1 cellular context compared by ENCODE assay signal in the genomic region with DNA sequence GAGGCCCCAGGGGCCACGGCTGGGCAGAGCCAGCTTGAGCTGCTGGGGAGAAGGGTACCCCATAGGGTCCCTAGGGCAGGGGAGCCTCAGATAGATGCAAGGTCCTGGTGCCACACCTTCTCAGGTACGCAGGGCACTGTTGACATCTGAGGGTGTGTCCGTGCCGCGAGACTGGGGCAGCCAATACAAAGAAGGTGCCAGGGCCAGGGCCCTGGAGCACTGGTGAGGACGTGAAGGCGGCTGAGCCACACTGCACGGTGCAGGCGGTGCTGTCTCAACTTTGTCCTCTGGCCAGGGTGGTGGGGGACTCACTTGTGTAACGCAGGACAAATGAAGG.
TF ChIP-seq lines count a peak whose summit lies in the region.

No MANE protein-coding gene starts in this region.

TF ChIP-seq in H1, 55 proteins besides CTCF, POLR2A, EP300 and RAD21:
- TF ChIP-seq BACH1 (IDR thresholded peaks at IDR 0.05; ENCODE audit: low read length) (no peak), TCF12 (IDR thresholded peaks at IDR 0.05; ENCODE audit: low read depth, low read length) (no peak), SP2 (IDR thresholded peaks at IDR 0.05; ENCODE audit: low read length) (no peak)
